Comparison of ENCODE assay signal across 8 cellular contexts in the genomic region with DNA sequence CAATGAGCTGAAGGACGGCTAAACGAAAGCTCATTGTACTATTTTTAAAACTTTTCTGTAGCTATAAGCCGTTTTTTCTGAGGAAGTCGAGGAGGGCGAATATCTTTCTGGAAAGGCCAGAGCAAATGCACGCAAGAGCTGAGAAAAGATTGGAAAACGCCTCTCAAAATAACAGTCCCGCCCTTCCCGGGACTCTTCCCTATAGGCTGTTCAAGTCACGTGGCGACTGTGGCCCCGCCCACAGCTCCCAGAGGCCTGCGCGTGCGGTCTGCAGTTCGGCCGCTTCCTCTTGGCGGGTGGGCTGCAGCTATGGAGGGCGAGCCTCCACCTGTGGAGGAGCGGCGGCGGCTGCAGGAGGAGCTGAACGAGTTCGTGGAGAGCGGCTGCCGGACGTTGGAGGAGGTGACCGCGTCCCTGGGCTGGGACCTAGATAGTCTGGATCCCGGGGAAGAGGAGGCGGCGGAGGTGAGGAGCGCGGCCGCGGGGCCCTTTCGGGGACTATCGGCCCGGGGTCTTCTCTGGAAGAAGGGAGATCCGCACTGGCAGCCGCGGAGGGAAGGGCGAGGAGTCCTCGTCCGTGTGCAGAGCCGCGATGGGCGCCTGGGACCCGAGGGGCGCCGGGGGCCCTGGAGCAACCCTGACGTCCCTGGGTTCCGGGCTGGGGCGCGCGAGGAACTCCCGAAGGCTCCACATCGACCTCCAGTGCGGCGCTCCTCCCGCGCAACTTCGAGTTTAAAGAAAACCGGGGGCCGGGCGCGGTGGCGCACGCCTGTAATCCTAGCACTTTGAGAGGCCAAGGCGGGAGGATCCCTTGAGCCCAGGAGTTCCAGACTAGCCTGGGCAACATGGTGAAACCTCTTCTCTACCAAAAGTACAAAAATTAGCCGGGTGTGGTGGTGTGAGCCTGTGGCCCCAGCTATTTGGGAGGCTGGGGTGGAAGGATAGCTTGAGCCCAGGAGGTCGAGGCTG. TPM values are rescaled to one million over a fixed set of nuclear protein-coding genes. Genes with fewer than 3 reads are reported as not detected.
DNase-seq lines count a peak whose midpoint lies in the region; ATAC-seq and TF ChIP-seq lines count a peak whose summit lies in the region.

A gene with protein sequence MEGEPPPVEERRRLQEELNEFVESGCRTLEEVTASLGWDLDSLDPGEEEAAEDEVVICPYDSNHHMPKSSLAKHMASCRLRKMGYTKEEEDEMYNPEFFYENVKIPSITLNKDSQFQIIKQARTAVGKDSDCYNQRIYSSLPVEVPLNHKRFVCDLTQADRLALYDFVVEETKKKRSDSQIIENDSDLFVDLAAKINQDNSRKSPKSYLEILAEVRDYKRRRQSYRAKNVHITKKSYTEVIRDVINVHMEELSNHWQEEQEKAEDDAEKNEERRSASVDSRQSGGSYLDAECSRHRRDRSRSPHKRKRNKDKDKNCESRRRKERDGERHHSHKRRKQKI (plus strand): TSS at position 250 of the 969 bp plus-strand sequence. CDS start 60 bp downstream, at position 310.

- H3K4me1 ChIP-seq in ascending aorta (peaks cover 0 to 13% of the 10 kb centered on the region in 2 donors), rectal smooth muscle tissue (ENCODE audit: control insufficient read depth, insufficient read depth, low read length) (peaks cover 12% of the 10 kb centered on the region), aorta (ENCODE audit: control insufficient read depth in 1 of 2, insufficient read depth in 2 of 2, low read length in 2 of 2) (no peaks in the 10 kb centered on the region)

- peak within 1 kb of the TSS; percentile 68 for H3K9ac ChIP-seq in rectal smooth muscle tissue (ENCODE audit: low read length)

- intact Hi-C loops in T-helper 2 cell treated with Interferon-gamma antibody and Interleukin-4, amounts not matched to agents 100 ng/mL and 5 ng/mL, for 36 hours (cut with micrococcal nuclease) = loop anchor here (1.0 to 5.0 kb wide), 4 partner anchors 201 to 847 kb away; a partner anchor contains a TSS
- intact Hi-C loops in ascending aorta (cut with DNase I) = loop anchor here (1.0 to 10.0 kb wide), 4 partner anchors 201 to 847 kb away; a partner anchor contains a TSS
- intact Hi-C loops in aorta (cut with DNase I) = loop anchor here (5.0 to 10.0 kb wide), 2 partner anchors 278 to 285 kb away; a partner anchor contains a TSS

- no peaks in the 10 kb centered on the region for H3K27me3 ChIP-seq in ascending aorta
- H3K27me3 ChIP-seq in rectal smooth muscle tissue (ENCODE audit: control insufficient read depth, insufficient read depth, low read length) = no peaks in the 10 kb centered on the region
- no peaks in the 10 kb centered on the region for H3K27me3 ChIP-seq in aorta (ENCODE audit: control insufficient read depth in 1 of 2, insufficient read depth in 2 of 2, low read length in 1 of 2)

- DNase-seq in NCI-H187 treated with DMSO at 0.1 percent for 48 hours (lab: John Stamatoyannopoulos, UW) (peak; percentile 69), ascending aorta (ENCODE audit: low spot score in 2 of 2) (peak; percentile 86 to 97), hepatic stellate cell (ENCODE audit: low spot score) (peak; percentile 84), aorta (peak; percentile 97 to 98)

- no peaks in the 10 kb centered on the region for H3K9me3 ChIP-seq in ascending aorta
- no peaks in the 10 kb centered on the region for H3K9me3 ChIP-seq in aorta (ENCODE audit: control insufficient read depth, low read length)

- WGBS in aorta, 2 donors = 1% methylated on average over 57 to 72 of the region's 72 CpGs

- H3K27ac ChIP-seq in ascending aorta (peak within 1 kb of the TSS; percentile 57 to 58), rectal smooth muscle tissue (ENCODE audit: low read depth, low read length) (peak within 1 kb of the TSS; percentile 66), aorta (ENCODE audit: low read depth in 1 of 2, low read length in 2 of 2) (peak within 1 kb of the TSS in 1 of 2 donors; percentile 17)

- TF ChIP-seq CTCF in ascending aorta (IDR thresholded peaks at IDR 0.05) = peak in 1 of 3 experiments; percentile 9

- H3K4me3 ChIP-seq in ascending aorta (peak within 1 kb of the TSS; percentile 92 to 94), rectal smooth muscle tissue (ENCODE audit: low read length) (peak within 1 kb of the TSS; percentile 95), aorta (ENCODE audit: low read length in 2 of 2) (peak within 1 kb of the TSS; percentile 77 to 83)

- H3K36me3 ChIP-seq in ascending aorta (peaks cover 5 to 13% of the 10 kb centered on the region in 2 donors), rectal smooth muscle tissue (ENCODE audit: control insufficient read depth, insufficient read depth, low read length) (peaks cover 7% of the 10 kb centered on the region), aorta (ENCODE audit: control insufficient read depth in 1 of 2, insufficient read depth in 2 of 2, low read length in 1 of 2) (no peaks in the 10 kb centered on the region)

- ATAC-seq in GM18499 (IDR thresholded peaks at IDR 0.05; ENCODE audit: insufficient read depth, unreplicated experiment) = peak; percentile 91
- peak; percentile 100 for ATAC-seq in HG02943 (IDR thresholded peaks at IDR 0.05; ENCODE audit: low read depth, unreplicated experiment)
- ATAC-seq in aorta (ENCODE audit: low FRiP score) = peak; percentile 99

RNA-seq across cellular contexts. Expression of the gene that starts here (rescaled TPM):
- 14.8 and 15.5 TPM in 2 replicates for total RNA-seq in T-helper 2 cell treated with Interferon-gamma antibody and Interleukin-4, amounts not matched to agents 100 ng/mL and 5 ng/mL, for 36 hours
- total RNA-seq in ascending aorta = 1.3 TPM
- 10 to 100 TPM in 1 of 2 donors, 1 to 10 TPM in 1; 8.0 to 15.2 TPM for total RNA-seq in aorta
- 1 to 10 TPM; 7.0 to 8.7 TPM for polyA plus RNA-seq in aorta
